ENCODE assay signal across 15 cellular contexts in the genomic region with DNA sequence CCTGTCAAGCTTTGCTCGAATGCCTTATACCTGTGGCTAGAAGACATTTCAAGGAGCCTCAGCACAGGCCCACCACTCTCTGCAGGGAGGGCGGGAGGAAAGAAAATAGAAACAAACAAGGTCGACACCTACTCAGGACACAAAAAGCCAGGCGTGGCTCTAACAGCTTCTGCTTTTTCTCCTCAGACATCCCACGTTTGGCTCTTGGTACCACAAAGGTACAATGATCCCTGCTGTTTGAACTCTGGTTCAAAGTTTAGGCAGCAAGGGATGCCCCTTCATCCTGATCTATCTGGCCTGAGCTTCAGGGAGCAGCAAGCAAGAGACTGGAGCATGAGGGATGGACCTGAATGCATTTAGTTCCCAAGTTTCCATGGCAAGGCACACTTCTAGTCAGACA. TPM values are rescaled to one million over a fixed set of nuclear protein-coding genes. Genes with fewer than 3 reads are reported as not detected.
A peak's percentile ranks its signal among the peaks of the same experiment; 100 is the strongest.
DNase-seq lines count a peak whose midpoint lies in the region; ATAC-seq and TF ChIP-seq lines count a peak whose summit lies in the region.
"Had no signal": no experiment of that assay in that cellular context is flagged by ENCODE, and none has a peak within 500 bp of the region (broad histone marks: within the 10 kb centered on the region; RNA-seq: fewer than 3 reads in every experiment).

No MANE protein-coding gene starts in this region.

- no peaks in the 10 kb centered on the region for H3K9me3 Mint-ChIP-seq in stimulated activated naive CD8-positive, alpha-beta T cell treated with anti-CD3 and anti-CD28 coated beads, Interleukin-15, Interleukin-2, amounts not matched to agents 100 ng/mL and 50 ng/mL, for 24 hours
- H3K9me3 Mint-ChIP-seq in WTC11: no peaks in the 10 kb centered on the region
- H3K9me3 Mint-ChIP-seq in naive B cell: no peaks in the 10 kb centered on the region
- H3K9me3 Mint-ChIP-seq: activated T-helper 2 cell treated with anti-CD3 and anti-CD28 coated beads, Interferon-gamma antibody, Interleukin-2, Interleukin-4, amounts not matched to agents 10 μg/mL and 5 μg/mL and 100 μg/mL, durations not matched to agents 14 hours and 24 hours and 36 hours had no signal

- H3K4me1 Mint-ChIP-seq in stimulated activated naive CD8-positive, alpha-beta T cell treated with anti-CD3 and anti-CD28 coated beads, Interleukin-15, Interleukin-2, amounts not matched to agents 100 ng/mL and 50 ng/mL, for 24 hours (ENCODE audit: low read depth): peaks cover 91% of the 10 kb centered on the region
- H3K4me1 Mint-ChIP-seq in WTC11: peaks cover 44% of the 10 kb centered on the region
- H3K4me1 Mint-ChIP-seq in naive B cell: peaks cover 69 to 97% (median 86%) of the 10 kb centered on the region in 3 donors

- no peak for TF ChIP-seq CTCF in WTC11 (IDR thresholded peaks at IDR 0.05)

- no peak overlapping the region for H3K4me3 Mint-ChIP-seq in stimulated activated naive CD8-positive, alpha-beta T cell treated with anti-CD3 and anti-CD28 coated beads, Interleukin-15, Interleukin-2, amounts not matched to agents 100 ng/mL and 50 ng/mL, for 24 hours
- H3K4me3 Mint-ChIP-seq in WTC11: no peak overlapping the region
- peak overlapping the region in 6 of 8 donors; percentile 6 to 73 (median 48) for H3K4me3 Mint-ChIP-seq in naive B cell

- POLR2A ChIA-PET in WTC11 (lab: Charles Lee): interaction anchor here (1.5 kb wide), 1 partner anchor 10 kb away, joined by 3 read pairs; no protein-coding TSS in a partner anchor

- CTCF ChIA-PET in WTC11 (lab: Charles Lee): interaction anchor here (1.1 to 1.7 kb wide), 2 partner anchors 115 to 133 kb away, joined by 3 to 5 read pairs; no protein-coding TSS in a partner anchor

- H3K36me3 Mint-ChIP-seq in stimulated activated naive CD8-positive, alpha-beta T cell treated with anti-CD3 and anti-CD28 coated beads, Interleukin-15, Interleukin-2, amounts not matched to agents 100 ng/mL and 50 ng/mL, for 24 hours (ENCODE audit: low read depth): no peaks in the 10 kb centered on the region
- H3K36me3 Mint-ChIP-seq in WTC11 (no peaks in the 10 kb centered on the region), naive B cell (peaks cover 0 to 7% of the 10 kb centered on the region in 2 donors)

- H3K27me3 Mint-ChIP-seq in stimulated activated naive CD8-positive, alpha-beta T cell treated with anti-CD3 and anti-CD28 coated beads, Interleukin-15, Interleukin-2, amounts not matched to agents 100 ng/mL and 50 ng/mL, for 24 hours: no peaks in the 10 kb centered on the region
- H3K27me3 Mint-ChIP-seq in WTC11 (ENCODE audit: low read depth): no peaks in the 10 kb centered on the region
- no peaks in the 10 kb centered on the region for H3K27me3 Mint-ChIP-seq in naive B cell

- peak overlapping the region; percentile 38 for H3K27ac Mint-ChIP-seq in stimulated activated naive CD8-positive, alpha-beta T cell treated with anti-CD3 and anti-CD28 coated beads, Interleukin-15, Interleukin-2, amounts not matched to agents 100 ng/mL and 50 ng/mL, for 24 hours
- H3K27ac Mint-ChIP-seq in WTC11: peak overlapping the region; percentile 32; the same call in 1 of the 2 replicates
- peak overlapping the region; percentile 2 to 82 (median 52) for H3K27ac Mint-ChIP-seq in naive B cell
- H3K27ac Mint-ChIP-seq: activated T-helper 2 cell treated with anti-CD3 and anti-CD28 coated beads, Interferon-gamma antibody, Interleukin-2, Interleukin-4, amounts not matched to agents 10 μg/mL and 5 μg/mL and 100 μg/mL, durations not matched to agents 14 hours and 24 hours and 36 hours had no signal

- ATAC-seq in stimulated activated naive CD8-positive, alpha-beta T cell treated with anti-CD3 and anti-CD28 coated beads, Interleukin-15, Interleukin-2, amounts not matched to agents 100 U/mL and 50 U/mL, for 24 hours: no peak
- ATAC-seq in WTC11 (no peak), naive B cell (ENCODE audit: low read depth in 2 of 2) (peak in 1 of 2 donors; percentile 44), HG03045 (IDR thresholded peaks at IDR 0.05; ENCODE audit: unreplicated experiment) (no peak), HG03280 (IDR thresholded peaks at IDR 0.05; ENCODE audit: unreplicated experiment) (no peak)

- DNase-seq in stimulated activated naive CD8-positive, alpha-beta T cell treated with anti-CD3 and anti-CD28 coated beads, Interleukin-15, Interleukin-2, amounts not matched to agents 100 U/mL and 50 U/mL, for 24 hours: no peak
- DNase-seq in WTC11 (ENCODE audit: low spot score): no peak
- DNase-seq in naive B cell: no peak
- DNase-seq in stimulated activated CD4-positive, alpha-beta T cell treated with anti-CD3 and anti-CD28 coated beads, Interleukin-4, amount 100 ng/mL, for 24 hours: no peak
- no peak for DNase-seq in NCI-H2227 treated with DMSO at 0.1 percent for 48 hours (lab: John Stamatoyannopoulos, UW)
- DNase-seq: activated CD8-positive, alpha-beta T cell treated with anti-CD3 and anti-CD28 coated beads, Interleukin-2, amount 10 ng/mL, durations not matched to agents 7 days and 5 days; anterior cingulate cortex; foreskin fibroblast; hypothalamus; NCI-H2171 treated with DMSO at 0.1 percent for 48 hours; testis had no signal

TF ChIP-seq in WTC11, 78 proteins besides CTCF, POLR2A, EP300 and RAD21:
- TF ChIP-seq NR1H2 (CRISPR knock-in tag; IDR thresholded peaks at IDR 0.05) (no peak), E2F5 (CRISPR knock-in tag; IDR thresholded peaks at IDR 0.05) (no peak), MXD4 (CRISPR knock-in tag; IDR thresholded peaks at IDR 0.05; ENCODE audit: borderline replicate concordance) (no peak)

RNA-seq across cellular contexts. Expression of gene CREBBP, which starts 57.1 kb away (rescaled TPM):
- total RNA-seq in WTC11 (2021): 46.3 to 53.4 TPM (median 49.6 TPM) in 3 replicates
- 10 to 100 TPM in 1 of 6 donors, 1 to 10 TPM in 5; 2.6 to 23.5 (median 7.2) TPM for polyA plus RNA-seq in naive B cell (ENCODE audit: low read depth in 6 of 6)

Comparison
In these comparisons a context has a peak if more than half of its experiments do, and no peak if none do; other contexts are left out.
1. H3K4me3 Mint-ChIP-seq: peak in naive B cell (6 of 8); none in stimulated activated naive CD8-positive, alpha-beta T cell treated with anti-CD3 and anti-CD28 coated beads, Interleukin-15, Interleukin-2, amounts not matched to agents 100 ng/mL and 50 ng/mL, for 24 hours (single experiment) and WTC11 (single experiment).
2. Peak in every context shown above with its lines, with median percentiles within 50 percentile points of each other: H3K27ac Mint-ChIP-seq.